35 cellular contexts compared by ENCODE assay signal in genomic region chr3:53919741-53920140, GRCh38.
"Had no signal": no experiment of that assay in that cellular context is flagged by ENCODE, and none has a peak within 500 bp of the region (broad histone marks: within the 10 kb centered on the region; RNA-seq: fewer than 3 reads in every experiment).

No MANE protein-coding gene starts in this region.

- DNase-seq: Karpas-422, Kasumi-1, MG63, MM.1S, MV-4-11, NCI-H1048, NCI-H1092, NCI-H1092 treated with DMSO at 0.1 percent for 48 hours, NCI-H1105, NCI-H1105 treated with DMSO at 0.1 percent for 48 hours, NCI-H1417, NCI-H1417 treated with DMSO at 0.1 percent for 48 hours, NCI-H1436, NCI-H1436 treated with DMSO at 0.1 percent for 48 hours, NCI-H146, NCI-H1694, NCI-H1694 treated with DMSO at 0.1 percent for 48 hours, NCI-H187, NCI-H187 treated with DMSO at 0.1 percent for 48 hours, NCI-H1930, NCI-H2029, NCI-H2029 treated with DMSO at 0.1 percent for 48 hours, NCI-H2081, NCI-H2081 treated with DMSO at 0.1 percent for 48 hours, NCI-H2107, NCI-H2171, NCI-H2171 treated with DMSO at 0.1 percent for 48 hours, NCI-H2227 treated with DMSO at 0.1 percent for 48 hours, NCI-H226, NCI-H345, NCI-H446, NCI-H446 treated with DMSO at 0.1 percent for 48 hours, NCI-H510A, NCI-H510A treated with DMSO at 0.1 percent for 48 hours, NCI-H524 had no signal

- H3K9me3 ChIP-seq: MG63 had no signal

- H3K4me3 ChIP-seq: MG63 had no signal

- H3K36me3 ChIP-seq: MG63 had no signal
